In genomic region chr7:100465702-100466311, GRCh38 we compare ENCODE assay signal across 8 cellular contexts. TPM values are rescaled to one million over a fixed set of nuclear protein-coding genes. Genes with fewer than 3 reads are reported as not detected.
DNase-seq lines count a peak whose midpoint lies in the region; ATAC-seq and TF ChIP-seq lines count a peak whose summit lies in the region.

No MANE protein-coding gene starts in this region.

- no peak overlapping the region for H3K4me3 Mint-ChIP-seq in CD14-positive monocyte

- H3K27ac ChIP-seq in neuronal stem cell (replicated peaks; ENCODE audit: low read length), result no peak overlapping the region

- H3K79me1 ChIP-seq in neuronal stem cell (ENCODE audit: low read depth, low read length), result no peaks in the 10 kb centered on the region

- peaks cover 5 to 20% of the 10 kb centered on the region in 2 donors for H3K36me3 ChIP-seq in neuronal stem cell (replicated peaks in 1 of 2; ENCODE audit: control insufficient read depth in 2 of 2, insufficient read depth in 2 of 2, low read length in 2 of 2)

- H2AFZ ChIP-seq in neuronal stem cell (ENCODE audit: low read length), result no peak overlapping the region

- H3K4me2 ChIP-seq in neuronal stem cell (ENCODE audit: insufficient read depth, low read length, poor library complexity, severe bottlenecking), result peak overlapping the region; percentile 31

- H3K4ac ChIP-seq in neuronal stem cell (ENCODE audit: low read length), result no peak overlapping the region

- no peak overlapping the region for H4K8ac ChIP-seq in neuronal stem cell (ENCODE audit: low read depth, low read length)

- H3K36me3 Mint-ChIP-seq in CD14-positive monocyte, result peaks cover 40 to 75% of the 10 kb centered on the region in 2 donors

- H3K4me3 ChIP-seq in neuronal stem cell (ENCODE audit: low read length in 2 of 2), result no peak overlapping the region

- H3K18ac ChIP-seq in neuronal stem cell (ENCODE audit: low read length), result no peak overlapping the region

- no peak overlapping the region for H2AK5ac ChIP-seq in neuronal stem cell (ENCODE audit: low read depth, low read length)

- peak; percentile 92 for ATAC-seq in SK-N-SH treated with all-trans-retinoic acid at 6 μM for 48 hours
- ATAC-seq in HG03045 (IDR thresholded peaks at IDR 0.05; ENCODE audit: unreplicated experiment), result no peak
- ATAC-seq in GM18909 (IDR thresholded peaks at IDR 0.05; ENCODE audit: poor library complexity, unreplicated experiment), result no peak

- no peak overlapping the region for H2BK12ac ChIP-seq in neuronal stem cell (ENCODE audit: low read length)

- DNase-seq in CD14-positive monocyte (ENCODE audit: low spot score) (no peak), HUDEP-2 (lab: John Stamatoyannopoulos, UW; ENCODE audit: unreplicated experiment in 76 of 76) (peak in 66 of 76 experiments; percentile 4 to 79 (median 54)), fibroblast of peridontal ligament (ENCODE audit: extremely low read depth) (peak; percentile 69), neuronal stem cell (ENCODE audit: low spot score) (peak; percentile 54)
- DNase-seq in activated CD4-positive, CD25-positive, alpha-beta regulatory T cell treated with anti-CD3 and anti-CD28 coated beads, Interleukin-2, amount 50 U/mL, for 72 hours, result no peak

- no peak overlapping the region for H2BK120ac ChIP-seq in neuronal stem cell (ENCODE audit: low read depth, low read length)

- H3K4me1 ChIP-seq in neuronal stem cell (ENCODE audit: control insufficient read depth in 2 of 2, insufficient read depth in 1 of 2, low read depth in 1 of 2, low read length in 2 of 2), result peaks cover 4% of the 10 kb centered on the region in 2 donors

- H4K91ac ChIP-seq in neuronal stem cell (ENCODE audit: low read depth, low read length, poor library complexity), result no peak overlapping the region

- H3K27me3 ChIP-seq in neuronal stem cell (ENCODE audit: control insufficient read depth in 3 of 3, insufficient read depth in 3 of 3, low read depth in 1 of 3, low read length in 3 of 3), result no peaks in the 10 kb centered on the region

- H3K27me3 Mint-ChIP-seq in CD14-positive monocyte (ENCODE audit: low read depth in 3 of 3), result peaks cover 0 to under 1% (median 0%) of the 10 kb centered on the region in 3 donors

- no peaks in the 10 kb centered on the region for H3K9me3 Mint-ChIP-seq in CD14-positive monocyte

- no CpG with 5 or more reads among the region's 17 CpGs for WGBS in neuronal stem cell (ENCODE audit: extremely low coverage in 2 of 2, insufficient read length in 2 of 2, insufficient replicate concordance in 1 of 2), 2 donors

- H3K9me3 ChIP-seq in neuronal stem cell (replicated peaks in 1 of 2; ENCODE audit: control insufficient read depth in 2 of 2, insufficient read depth in 1 of 2, low read depth in 1 of 2, low read length in 2 of 2), result no peaks in the 10 kb centered on the region

- H3K9ac ChIP-seq in neuronal stem cell (ENCODE audit: low read depth, low read length, poor library complexity), result peak overlapping the region; percentile 34

- peaks cover 13% of the 10 kb centered on the region for H3K4me1 Mint-ChIP-seq in CD14-positive monocyte

- no peak overlapping the region for H3K14ac ChIP-seq in neuronal stem cell (ENCODE audit: low read length)

- TF ChIP-seq CTCF in CD14-positive monocyte (IDR thresholded peaks at IDR 0.05), result peak; percentile 63

- peak overlapping the region in 1 of 7 donors; percentile 41 for H3K27ac Mint-ChIP-seq in CD14-positive monocyte

- intact Hi-C loops in CD14-positive monocyte (cut with micrococcal nuclease), result loop anchor here in 1 of 2 donors (5.0 kb wide), 1 partner anchor 96 kb away; no protein-coding TSS in a partner anchor

- no peak overlapping the region for H2BK15ac ChIP-seq in neuronal stem cell (ENCODE audit: low read length)

- H3K23ac ChIP-seq in neuronal stem cell (ENCODE audit: low read depth, low read length, poor library complexity), result no peak overlapping the region

- H2BK5ac ChIP-seq in neuronal stem cell (ENCODE audit: low read length), result no peak overlapping the region

TF ChIP-seq in SK-N-SH treated with all-trans-retinoic acid at 6 μM for 48 hours, 23 proteins besides CTCF, POLR2A, EP300 and RAD21 (continues in another document):
- TF ChIP-seq OSR1 (CRISPR knock-in tag; IDR thresholded peaks at IDR 0.05) (no peak), ISL1 (CRISPR knock-in tag; IDR thresholded peaks at IDR 0.05) (no peak), TOX (CRISPR knock-in tag; IDR thresholded peaks at IDR 0.05; ENCODE audit: borderline replicate concordance) (no peak), BACH2 (CRISPR knock-in tag; IDR thresholded peaks at IDR 0.05; ENCODE audit: borderline replicate concordance) (no peak), ARNTL (CRISPR knock-in tag; IDR thresholded peaks at IDR 0.05; ENCODE audit: borderline replicate concordance, low read depth) (no peak), TCF4 (CRISPR knock-in tag; IDR thresholded peaks at IDR 0.05; ENCODE audit: borderline replicate concordance) (0 out of 2 replicates have a peak, but pooled peaks have one; percentile 14), CREB5 (CRISPR knock-in tag; IDR thresholded peaks at IDR 0.05; ENCODE audit: low read depth) (no peak), ZNF565 (CRISPR knock-in tag; conservative IDR thresholded peaks at IDR 0.05; ENCODE audit: low read depth) (no peak), CSDC2 (CRISPR knock-in tag; IDR thresholded peaks at IDR 0.05) (no peak), ZC3H10 (CRISPR knock-in tag; IDR thresholded peaks at IDR 0.05) (no peak), ESRRG (CRISPR knock-in tag; IDR thresholded peaks at IDR 0.05) (no peak), ZNF8 (CRISPR knock-in tag; IDR thresholded peaks at IDR 0.05) (no peak), GLIS3 (CRISPR knock-in tag; IDR thresholded peaks at IDR 0.05) (0 out of 2 replicates have a peak, but pooled peaks have one; percentile 43), POU6F1 (CRISPR knock-in tag; IDR thresholded peaks at IDR 0.05; ENCODE audit: borderline replicate concordance, low read depth) (no peak)
- TF ChIP-seq, protein P1, sequence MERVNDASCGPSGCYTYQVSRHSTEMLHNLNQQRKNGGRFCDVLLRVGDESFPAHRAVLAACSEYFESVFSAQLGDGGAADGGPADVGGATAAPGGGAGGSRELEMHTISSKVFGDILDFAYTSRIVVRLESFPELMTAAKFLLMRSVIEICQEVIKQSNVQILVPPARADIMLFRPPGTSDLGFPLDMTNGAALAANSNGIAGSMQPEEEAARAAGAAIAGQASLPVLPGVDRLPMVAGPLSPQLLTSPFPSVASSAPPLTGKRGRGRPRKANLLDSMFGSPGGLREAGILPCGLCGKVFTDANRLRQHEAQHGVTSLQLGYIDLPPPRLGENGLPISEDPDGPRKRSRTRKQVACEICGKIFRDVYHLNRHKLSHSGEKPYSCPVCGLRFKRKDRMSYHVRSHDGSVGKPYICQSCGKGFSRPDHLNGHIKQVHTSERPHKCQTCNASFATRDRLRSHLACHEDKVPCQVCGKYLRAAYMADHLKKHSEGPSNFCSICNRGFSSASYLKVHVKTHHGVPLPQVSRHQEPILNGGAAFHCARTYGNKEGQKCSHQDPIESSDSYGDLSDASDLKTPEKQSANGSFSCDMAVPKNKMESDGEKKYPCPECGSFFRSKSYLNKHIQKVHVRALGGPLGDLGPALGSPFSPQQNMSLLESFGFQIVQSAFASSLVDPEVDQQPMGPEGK (CRISPR knock-in tag; IDR thresholded peaks at IDR 0.05; ENCODE audit: borderline replicate concordance), result peak; percentile 84; the same call in 1 of the 2 replicates

RNA-seq across cellular contexts. Expression of gene SPACDR, which starts 1.7 kb away (rescaled TPM):
- under 1 TPM in 1 of 2 donors, not detected in 1; 0.40 TPM for polyA plus RNA-seq in CD14-positive monocyte
- 1.6 TPM for polyA plus RNA-seq in neuronal stem cell (2013, experiment 1 of 2)
- 1.2 TPM for polyA plus RNA-seq in neuronal stem cell (2013, experiment 2 of 2)

RNA-seq across cellular contexts. Expression of gene TSC22D4, which starts 13.2 kb away (rescaled TPM):
- polyA plus RNA-seq in CD14-positive monocyte, result 10 to 100 TPM; 23.8 to 26.3 TPM
- polyA plus RNA-seq in neuronal stem cell (2013, experiment 1 of 2), result 17.3 TPM
- polyA plus RNA-seq in neuronal stem cell (2013, experiment 2 of 2), result 16.1 TPM

RNA-seq across cellular contexts. Expression of gene NYAP1, which starts 17.9 kb away (rescaled TPM):
- polyA plus RNA-seq in CD14-positive monocyte, result not detected
- polyA plus RNA-seq in neuronal stem cell (2013, experiment 1 of 2), result 4.4 TPM
- polyA plus RNA-seq in neuronal stem cell (2013, experiment 2 of 2), result 4.5 TPM

RNA-seq across cellular contexts. Expression of gene PPP1R35, which starts 29.5 kb away (rescaled TPM):
- polyA plus RNA-seq in CD14-positive monocyte, result 10 to 100 TPM in 1 of 2 donors, 1 to 10 TPM in 1; 8.1 to 14.6 TPM
- 72.3 TPM for polyA plus RNA-seq in neuronal stem cell (2013, experiment 1 of 2)
- 69.0 TPM for polyA plus RNA-seq in neuronal stem cell (2013, experiment 2 of 2)

RNA-seq across cellular contexts. Expression of gene MEPCE, which starts 36.2 kb away (rescaled TPM):
- polyA plus RNA-seq in CD14-positive monocyte, result 1 to 10 TPM; 2.9 to 3.3 TPM
- polyA plus RNA-seq in neuronal stem cell (2013, experiment 1 of 2), result 17.9 TPM
- 17.2 TPM for polyA plus RNA-seq in neuronal stem cell (2013, experiment 2 of 2)

Comparison
In these comparisons a context has a peak if more than half of its experiments do, and no peak if none do; other contexts are left out.
1. DNase-seq: peak in HUDEP-2 (66 of 76), fibroblast of peridontal ligament (single experiment) and neuronal stem cell (single experiment); none in CD14-positive monocyte (single experiment) and activated CD4-positive, CD25-positive, alpha-beta regulatory T cell treated with anti-CD3 and anti-CD28 coated beads, Interleukin-2, amount 50 U/mL, for 72 hours (single experiment).